Comparison of ENCODE assay signal across 8 cellular contexts in the genomic region with DNA sequence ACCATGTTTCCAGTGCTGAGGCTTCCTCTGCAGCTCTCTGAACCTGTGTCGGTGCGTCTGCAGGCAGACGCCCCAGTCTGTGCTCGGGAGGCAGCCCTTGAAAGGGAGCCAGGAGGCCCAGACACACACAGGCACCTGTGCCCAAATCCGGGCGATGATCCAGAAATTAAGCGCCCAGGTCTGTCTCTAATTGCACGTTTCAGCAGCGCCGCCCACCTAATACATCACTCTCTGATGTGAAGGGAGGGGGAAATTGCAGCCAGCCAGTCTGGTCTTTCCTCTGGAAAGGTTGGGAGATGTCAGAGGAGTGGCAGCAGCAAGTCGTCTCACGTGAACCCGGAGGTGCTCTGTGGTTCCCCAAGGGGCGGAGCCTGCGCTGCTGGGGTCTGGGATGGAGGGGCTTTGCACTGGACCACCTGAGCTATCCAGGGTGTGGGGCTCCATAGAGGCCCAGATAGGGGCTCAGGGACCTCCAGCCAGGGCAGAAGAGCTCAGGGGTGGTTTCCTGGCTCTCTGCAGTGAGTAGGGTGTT.
DNase-seq lines count a peak whose midpoint lies in the region; ATAC-seq, FAIRE-seq and TF ChIP-seq lines count a peak whose summit lies in the region.
"Not testable (repeated sequence)": the region's sequence is repeated elsewhere in the genome, so short reads cannot be mapped to it uniquely, and the experiment has no call there.

No MANE protein-coding gene starts in this region.

- FAIRE-seq in kidney (lab: Jason Lieb, UNC), result not testable (repeated sequence)

- TF ChIP-seq CTCF in body of pancreas (IDR thresholded peaks at IDR 0.05); kidney (IDR thresholded peaks at IDR 0.05; ENCODE audit: borderline replicate concordance, extremely low read depth, insufficient read depth); upper lobe of right lung (IDR thresholded peaks at IDR 0.05): not testable (repeated sequence)

- H3K27ac ChIP-seq in body of pancreas; kidney (ENCODE audit: low read depth in 2 of 2, low read length in 2 of 2); upper lobe of right lung: not testable (repeated sequence)

- intact Hi-C loops in body of pancreas (cut with DNase I); kidney (cut with DNase I); upper lobe of right lung (cut with DNase I): not testable (repeated sequence)

- not testable (repeated sequence) for H3K27me3 ChIP-seq in body of pancreas, upper lobe of right lung

- 60% methylated on average over 1 of the region's 15 CpGs; no CpG with 5 or more reads in 1 of the 2 donors for WGBS in body of pancreas, 2 donors

- ATAC-seq in body of pancreas, result peak; percentile 42
- ATAC-seq in upper lobe of right lung, result peak; percentile 4

- DNase-seq in DMS79 treated with DMSO at 0.1 percent for 48 hours (lab: John Stamatoyannopoulos, UW) (peak; percentile 25), NCI-H1105 (lab: John Stamatoyannopoulos, UW) (peak; percentile 45), NCI-H2171 (lab: John Stamatoyannopoulos, UW) (peak; percentile 70), NCI-H2196 (lab: John Stamatoyannopoulos, UW; ENCODE audit: unreplicated experiment) (peak; percentile 21), NCI-H69 (lab: John Stamatoyannopoulos, UW) (peak; percentile 8), kidney (peak; percentile 44)
- not testable (repeated sequence) for DNase-seq in body of pancreas, upper lobe of right lung

- H3K4me3 ChIP-seq in body of pancreas; kidney (ENCODE audit: low read length in 2 of 2); upper lobe of right lung: not testable (repeated sequence)

- not testable (repeated sequence) for H3K4me1 ChIP-seq in body of pancreas; kidney (ENCODE audit: control insufficient read depth in 1 of 2, insufficient read depth in 1 of 2, low read depth in 1 of 2, low read length in 2 of 2); upper lobe of right lung

- not testable (repeated sequence) for H3K36me3 ChIP-seq in body of pancreas (replicated peaks in 1 of 2; ENCODE audit: insufficient read depth in 1 of 2, low read depth in 2 of 2); kidney (ENCODE audit: control insufficient read depth in 1 of 2, insufficient read depth in 2 of 2, low read length in 2 of 2); upper lobe of right lung

- not testable (repeated sequence) for TF ChIP-seq POLR2A in body of pancreas (IDR thresholded peaks at IDR 0.05)

- not testable (repeated sequence) for H3K9ac ChIP-seq in kidney (ENCODE audit: low read length in 2 of 2)

- not testable (repeated sequence) for H3K9me3 ChIP-seq in body of pancreas; kidney (ENCODE audit: control insufficient read depth in 1 of 2, low read length in 2 of 2); upper lobe of right lung
